Comparison of ENCODE assay signal across 28 cellular contexts in genomic region chr6:169915769-169916550, GRCh38.
DNase-seq lines count a peak whose midpoint lies in the region; ATAC-seq and TF ChIP-seq lines count a peak whose summit lies in the region.
"Had no signal": no experiment of that assay in that cellular context is flagged by ENCODE, and none has a peak within 500 bp of the region (broad histone marks: within the 10 kb centered on the region; RNA-seq: fewer than 3 reads in every experiment).

No MANE protein-coding gene starts in this region.

- no peak overlapping the region for H3K9ac ChIP-seq in liver (ENCODE audit: low read depth in 1 of 2, low read length in 2 of 2)

- H3K27me3 ChIP-seq in left ventricle myocardium inferior (ENCODE audit: low read depth) (peaks cover 10% of the 10 kb centered on the region), liver (ENCODE audit: control insufficient read depth in 4 of 4, insufficient read depth in 4 of 4, low read length in 3 of 4) (no peaks in the 10 kb centered on the region)
- H3K27me3 ChIP-seq: ascending aorta, cardiac muscle cell, hepatocyte, upper lobe of left lung had no signal

- 74% methylated on average over 22 of the region's 22 CpGs for WGBS in liver

- H3K27ac ChIP-seq in left ventricle myocardium inferior (replicated peaks) (no peak overlapping the region), liver (ENCODE audit: low read depth in 1 of 2, low read length in 2 of 2) (no peak overlapping the region), coronary artery (no peak overlapping the region)
- H3K27ac ChIP-seq: ascending aorta, cardiac muscle cell, hepatocyte, skin epidermis had no signal

- intact Hi-C loops in Right ventricle myocardium superior (cut with DNase I) (no loop called here), left ventricle myocardium inferior (cut with micrococcal nuclease) (no loop called here)

- H3K4me1 ChIP-seq in left ventricle myocardium inferior (peaks cover 21% of the 10 kb centered on the region), liver (ENCODE audit: control insufficient read depth in 4 of 4, insufficient read depth in 4 of 4, low read length in 3 of 4) (peaks cover 5 to 54% (median 38%) of the 10 kb centered on the region in 4 donors)
- H3K4me1 ChIP-seq: ascending aorta, upper lobe of left lung had no signal

- TF ChIP-seq CTCF in left ventricle myocardium inferior (IDR thresholded peaks at IDR 0.05; ENCODE audit: borderline replicate concordance) (no peak), liver (IDR thresholded peaks at IDR 0.05; ENCODE audit: low read depth, low read length, missing input control) (no peak), coronary artery (IDR thresholded peaks at IDR 0.05) (no peak)

- DNase-seq in Right ventricle myocardium superior: no peak
- no peak for DNase-seq in left ventricle myocardium inferior
- peak; percentile 90 for DNase-seq in dermis blood vessel endothelial cell
- peak; percentile 82 for DNase-seq in pulmonary artery endothelial cell (ENCODE audit: low read depth, low spot score)
- DNase-seq in coronary artery (ENCODE audit: low spot score): no peak
- DNase-seq in HPDE6-E6E7 (ENCODE audit: extremely low spot score): no peak
- no peak for DNase-seq in globus pallidus (ENCODE audit: low spot score)
- DNase-seq: activated CD4-positive, alpha-beta T cell treated with anti-CD3 and anti-CD28 coated beads, Interleukin-2, amount 50 U/mL, for 48 hours; activated CD4-positive, CD25-positive, alpha-beta regulatory T cell treated with anti-CD3 and anti-CD28 coated beads, Interleukin-2, amount 50 U/mL, for 72 hours; activated gamma-delta T cell treated with Interleukin-2 at 50 U/mL for 16 hours; activated naive CD8-positive, alpha-beta T cell treated with anti-CD3 and anti-CD28 coated beads, Interleukin-2, amount 10 ng/mL, durations not matched to agents 7 days and 5 days; activated T-cell treated with anti-CD3 and anti-CD28 coated beads, Interleukin-2, amount 50 U/mL, for 48 hours; CD4-positive, alpha-beta T cell; foreskin melanocyte; left colon; NCI-H1105; NCI-H1930; NCI-H2171 treated with DMSO at 0.1 percent for 48 hours; NCI-H524; SHP77 treated with DMSO at 0.1 percent for 48 hours; stimulated activated naive B cell treated with anti-CD40 and anti-IgM and Interleukin-4, amounts not matched to agents 10 μg/mL and 1 μg/mL and 100 μg/mL, for 72 hours; upper lobe of left lung had no signal

- no peaks in the 10 kb centered on the region for H3K36me3 ChIP-seq in left ventricle myocardium inferior
- H3K36me3 ChIP-seq in liver (ENCODE audit: control insufficient read depth in 4 of 4, insufficient read depth in 3 of 4, low read depth in 1 of 4, low read length in 3 of 4): no peaks in the 10 kb centered on the region
- H3K36me3 ChIP-seq: ascending aorta, cardiac muscle cell, upper lobe of left lung had no signal

- H3K4me3 ChIP-seq in left ventricle myocardium inferior (no peak overlapping the region), liver (ENCODE audit: low read depth in 1 of 3, low read length in 3 of 3) (no peak overlapping the region), coronary artery (no peak overlapping the region)
- H3K4me3 ChIP-seq: ascending aorta, cardiac muscle cell, hepatocyte, skin epidermis, upper lobe of left lung had no signal

- no peaks in the 10 kb centered on the region for H3K9me3 ChIP-seq in left ventricle myocardium inferior (replicated peaks)
- H3K9me3 ChIP-seq in liver (ENCODE audit: control insufficient read depth in 4 of 4, low read length in 3 of 4): no peaks in the 10 kb centered on the region
- H3K9me3 ChIP-seq: ascending aorta, upper lobe of left lung had no signal

- ATAC-seq in Right ventricle myocardium superior (ENCODE audit: poor library complexity): peak; percentile 20
- ATAC-seq: left colon; Panc1; stimulated activated naive B cell treated with anti-CD40 and anti-IgM and Interleukin-4, amounts not matched to agents 10 μg/mL and 1 μg/mL and 100 μg/mL, for 72 hours had no signal

- TF ChIP-seq RAD21 in liver (IDR thresholded peaks at IDR 0.05): no peak

TF ChIP-seq in liver, 16 proteins besides CTCF, POLR2A, EP300 and RAD21:
- TF ChIP-seq ATF3 (IDR thresholded peaks at IDR 0.05): no peak
- no peak for TF ChIP-seq HNF4G (IDR thresholded peaks at IDR 0.05)
- TF ChIP-seq ZBTB33 (IDR thresholded peaks at IDR 0.05): no peak
- TF ChIP-seq NR2F2 (IDR thresholded peaks at IDR 0.05): peak; percentile 97
- TF ChIP-seq SP1 (IDR thresholded peaks at IDR 0.05): no peak
- no peak for TF ChIP-seq TAF1 (conservative IDR thresholded peaks at IDR 0.05)
- TF ChIP-seq RXRA (IDR thresholded peaks at IDR 0.05): peak; percentile 40 to 50
- TF ChIP-seq, protein P1, sequence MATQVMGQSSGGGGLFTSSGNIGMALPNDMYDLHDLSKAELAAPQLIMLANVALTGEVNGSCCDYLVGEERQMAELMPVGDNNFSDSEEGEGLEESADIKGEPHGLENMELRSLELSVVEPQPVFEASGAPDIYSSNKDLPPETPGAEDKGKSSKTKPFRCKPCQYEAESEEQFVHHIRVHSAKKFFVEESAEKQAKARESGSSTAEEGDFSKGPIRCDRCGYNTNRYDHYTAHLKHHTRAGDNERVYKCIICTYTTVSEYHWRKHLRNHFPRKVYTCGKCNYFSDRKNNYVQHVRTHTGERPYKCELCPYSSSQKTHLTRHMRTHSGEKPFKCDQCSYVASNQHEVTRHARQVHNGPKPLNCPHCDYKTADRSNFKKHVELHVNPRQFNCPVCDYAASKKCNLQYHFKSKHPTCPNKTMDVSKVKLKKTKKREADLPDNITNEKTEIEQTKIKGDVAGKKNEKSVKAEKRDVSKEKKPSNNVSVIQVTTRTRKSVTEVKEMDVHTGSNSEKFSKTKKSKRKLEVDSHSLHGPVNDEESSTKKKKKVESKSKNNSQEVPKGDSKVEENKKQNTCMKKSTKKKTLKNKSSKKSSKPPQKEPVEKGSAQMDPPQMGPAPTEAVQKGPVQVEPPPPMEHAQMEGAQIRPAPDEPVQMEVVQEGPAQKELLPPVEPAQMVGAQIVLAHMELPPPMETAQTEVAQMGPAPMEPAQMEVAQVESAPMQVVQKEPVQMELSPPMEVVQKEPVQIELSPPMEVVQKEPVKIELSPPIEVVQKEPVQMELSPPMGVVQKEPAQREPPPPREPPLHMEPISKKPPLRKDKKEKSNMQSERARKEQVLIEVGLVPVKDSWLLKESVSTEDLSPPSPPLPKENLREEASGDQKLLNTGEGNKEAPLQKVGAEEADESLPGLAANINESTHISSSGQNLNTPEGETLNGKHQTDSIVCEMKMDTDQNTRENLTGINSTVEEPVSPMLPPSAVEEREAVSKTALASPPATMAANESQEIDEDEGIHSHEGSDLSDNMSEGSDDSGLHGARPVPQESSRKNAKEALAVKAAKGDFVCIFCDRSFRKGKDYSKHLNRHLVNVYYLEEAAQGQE (IDR thresholded peaks at IDR 0.05): no peak
- no peak for TF ChIP-seq GABPA (IDR thresholded peaks at IDR 0.05 in 1 of 2, conservative IDR thresholded peaks at IDR 0.05 in 1 of 2)
- peak; percentile 62 for TF ChIP-seq MAX (IDR thresholded peaks at IDR 0.05)
- peak; percentile 14 to 32 for TF ChIP-seq HNF4A (conservative IDR thresholded peaks at IDR 0.05)
- peak; percentile 24 for TF ChIP-seq YY1 (IDR thresholded peaks at IDR 0.05)
- TF ChIP-seq JUND (IDR thresholded peaks at IDR 0.05): no peak
- peak; percentile 37 for TF ChIP-seq FOXA2 (IDR thresholded peaks at IDR 0.05)
- no peak for TF ChIP-seq EGR1 (IDR thresholded peaks at IDR 0.05; ENCODE audit: low read depth in 2 of 2)
- no peak for TF ChIP-seq FOXA1 (IDR thresholded peaks at IDR 0.05)
TF ChIP-seq in liver: peak in this region for 6.

Comparison
In these comparisons a context has a peak if more than half of its experiments do, and no peak if none do; other contexts are left out.
1. DNase-seq: peak in dermis blood vessel endothelial cell (single experiment) and pulmonary artery endothelial cell (single experiment); none in Right ventricle myocardium superior (single experiment), left ventricle myocardium inferior (single experiment), coronary artery (single experiment), HPDE6-E6E7 (single experiment) and globus pallidus (single experiment).